1 cellular context compared by ENCODE assay signal in genomic region chr1:52906135-52906603, GRCh38.
TF ChIP-seq lines count a peak whose summit lies in the region.

No MANE protein-coding gene starts in this region.

TF ChIP-seq in liver, 16 proteins besides CTCF, POLR2A, EP300 and RAD21 (continued from another document):
- TF ChIP-seq ZBTB33 (IDR thresholded peaks at IDR 0.05): peak; percentile 17
- TF ChIP-seq NR2F2 (IDR thresholded peaks at IDR 0.05): peak; percentile 89
TF ChIP-seq in liver: peak in this region for 11.
